Comparison of ENCODE assay signal across 8 cellular contexts in genomic region chr7:116499168-116500070, GRCh38. TPM values are rescaled to one million over a fixed set of nuclear protein-coding genes. Genes with fewer than 3 reads are reported as not detected.
A peak's percentile ranks its signal among the peaks of the same experiment; 100 is the strongest.
DNase-seq lines count a peak whose midpoint lies in the region; ATAC-seq and TF ChIP-seq lines count a peak whose summit lies in the region.

Gene CAV2, plus strand, starts transcription at chr7:116499738. Its CDS starts 44 bp downstream, at chr7:116499782.

- POLR2A ChIA-PET in BJ (lab: Charles Lee), result interaction anchor here (0.6 to 1.2 kb wide), 2 partner anchors 27 to 64 kb away, joined by 3 read pairs; no protein-coding TSS in a partner anchor

- no peaks in the 10 kb centered on the region for H3K27me3 ChIP-seq in BJ (ENCODE audit: control insufficient read depth, insufficient read depth, low read length)
- no peaks in the 10 kb centered on the region for H3K27me3 ChIP-seq in MM.1S (replicated peaks; ENCODE audit: insufficient read depth, low read length)

- CTCF ChIA-PET in BJ (lab: Yijun Ruan, JAX), result interaction anchor here (1.1 to 1.3 kb wide), 4 partner anchors 27 to 61 kb away, joined by 3 to 4 read pairs (median 4); no protein-coding TSS in a partner anchor

- intact Hi-C loops in Right ventricle myocardium superior (cut with DNase I), result loop anchor here (2.0 to 10.0 kb wide), 2 partner anchors 55 to 145 kb away; no protein-coding TSS in a partner anchor

- no peaks in the 10 kb centered on the region for H3K9me2 ChIP-seq in MM.1S (replicated peaks; ENCODE audit: insufficient read depth, low read length)

- no peaks in the 10 kb centered on the region for H3K36me3 Mint-ChIP-seq in activated naive CD8-positive, alpha-beta T cell treated with anti-CD3 and anti-CD28 coated beads for 36 hours
- no peaks in the 10 kb centered on the region for H3K36me3 Mint-ChIP-seq in osteocyte (ENCODE audit: unreplicated experiment)

- no peak for DNase-seq in BJ (ENCODE audit: low read depth)
- DNase-seq in MM.1S, result peak; percentile 62
- DNase-seq in activated naive CD8-positive, alpha-beta T cell treated with anti-CD3 and anti-CD28 coated beads for 36 hours, result peak; percentile 28
- DNase-seq in Right ventricle myocardium superior, result peak; percentile 86
- DNase-seq in osteocyte (ENCODE audit: extremely low spot score, unreplicated experiment), result peak; percentile 87
- no peak for DNase-seq in T-helper 9 cell
- no peak for DNase-seq in NAMALWA (ENCODE audit: low spot score)

- H3K27ac ChIP-seq in MM.1S (ENCODE audit: low read length), result peak within 1 kb of the TSS; percentile 66; the same call in 1 of the 2 replicates

- H3K36me3 ChIP-seq in BJ (ENCODE audit: control insufficient read depth, insufficient read depth, low read length) (no peaks in the 10 kb centered on the region), MM.1S (replicated peaks; ENCODE audit: insufficient read depth, low read length) (no peaks in the 10 kb centered on the region)

- peaks cover 21% of the 10 kb centered on the region for H3K79me2 ChIP-seq in MM.1S (ENCODE audit: low read length)

- H3K4me3 ChIP-seq in BJ (ENCODE audit: low read depth, low read length), result peak within 1 kb of the TSS; percentile 89
- H3K4me3 ChIP-seq in MM.1S (ENCODE audit: low read length), result peak within 1 kb of the TSS; percentile 91

- H3K9ac ChIP-seq in MM.1S (ENCODE audit: low read length), result peak within 1 kb of the TSS; percentile 68

- peaks cover 30% of the 10 kb centered on the region for H3F3A ChIP-seq in MM.1S (ENCODE audit: insufficient read depth, low read length)

- H3K27ac Mint-ChIP-seq in activated naive CD8-positive, alpha-beta T cell treated with anti-CD3 and anti-CD28 coated beads for 36 hours, result no peak within 1 kb of the TSS
- peak within 1 kb of the TSS; percentile 91 for H3K27ac Mint-ChIP-seq in osteocyte (ENCODE audit: unreplicated experiment)

- TF ChIP-seq CTCF in BJ (IDR thresholded peaks at IDR 0.05; ENCODE audit: insufficient read depth, low read depth, low read length), result no peak
- no peak for TF ChIP-seq CTCF in MM.1S (IDR thresholded peaks at IDR 0.05; ENCODE audit: low read length)
- TF ChIP-seq CTCF in osteocyte (IDR thresholded peaks at IDR 0.05), result no peak

- H2AFZ ChIP-seq in MM.1S (ENCODE audit: low read length), result peak within 1 kb of the TSS; percentile 69

- H3K4me1 Mint-ChIP-seq in activated naive CD8-positive, alpha-beta T cell treated with anti-CD3 and anti-CD28 coated beads for 36 hours, result peaks cover 9% of the 10 kb centered on the region
- peaks cover 37% of the 10 kb centered on the region for H3K4me1 Mint-ChIP-seq in osteocyte (ENCODE audit: unreplicated experiment)

- peaks cover 20% of the 10 kb centered on the region for H3K4me1 ChIP-seq in MM.1S (ENCODE audit: low read length)

- ATAC-seq in GM19395 (IDR thresholded peaks at IDR 0.05; ENCODE audit: unreplicated experiment) (peak; percentile 53), Right ventricle myocardium superior (ENCODE audit: poor library complexity) (peak; percentile 92)

- H3K4me3 Mint-ChIP-seq in activated naive CD8-positive, alpha-beta T cell treated with anti-CD3 and anti-CD28 coated beads for 36 hours, result peak within 1 kb of the TSS; percentile 48
- H3K4me3 Mint-ChIP-seq in osteocyte (ENCODE audit: unreplicated experiment), result peak within 1 kb of the TSS; percentile 95

- H4K20me1 ChIP-seq in MM.1S (ENCODE audit: insufficient read depth, low read length), result no peaks in the 10 kb centered on the region

- H3K4me2 ChIP-seq in MM.1S (ENCODE audit: low read depth, low read length), result peak within 1 kb of the TSS; percentile 87

- no peaks in the 10 kb centered on the region for H3K9me3 ChIP-seq in MM.1S (replicated peaks; ENCODE audit: insufficient read depth, low read length)

- peaks cover 4% of the 10 kb centered on the region for H3K9me3 Mint-ChIP-seq in activated naive CD8-positive, alpha-beta T cell treated with anti-CD3 and anti-CD28 coated beads for 36 hours
- H3K9me3 Mint-ChIP-seq in osteocyte (ENCODE audit: unreplicated experiment), result peaks cover 5% of the 10 kb centered on the region

- peaks cover 71% of the 10 kb centered on the region for H3K27me3 Mint-ChIP-seq in activated naive CD8-positive, alpha-beta T cell treated with anti-CD3 and anti-CD28 coated beads for 36 hours
- H3K27me3 Mint-ChIP-seq in osteocyte (ENCODE audit: unreplicated experiment), result no peaks in the 10 kb centered on the region

RNA-seq across cellular contexts. Expression of gene CAV2, which starts in this region (rescaled TPM):
- polyA plus RNA-seq in BJ (2011; rRNA removed), result 245 and 263 TPM in 2 replicates
- polyA minus RNA-seq in BJ (2011; rRNA and poly(A)+ RNA removed), result 116 and 163 TPM in 2 replicates
- not detected for total RNA-seq in activated naive CD8-positive, alpha-beta T cell treated with anti-CD3 and anti-CD28 coated beads for 36 hours
- total RNA-seq in Right ventricle myocardium superior, result 183 TPM
- total RNA-seq in osteocyte, result 81.6 and 86.8 TPM in 2 replicates

Comparison
In these comparisons a context has a peak if more than half of its experiments do, and no peak if none do; other contexts are left out.
1. RNA of gene CAV2 (total RNA-seq): 183 TPM in Right ventricle myocardium superior (single experiment) and 81.6 to 86.8 TPM in osteocyte; not detected in activated naive CD8-positive, alpha-beta T cell treated with anti-CD3 and anti-CD28 coated beads for 36 hours; every median in the first group is over 10 times any median in the second.
2. Peak in DNase-seq in activated naive CD8-positive, alpha-beta T cell treated with anti-CD3 and anti-CD28 coated beads for 36 hours; RNA of the gene not detected or under 1 TPM.
3. DNase-seq: peak in MM.1S (single experiment), Right ventricle myocardium superior (single experiment) and osteocyte (single experiment); none in BJ (single experiment), T-helper 9 cell (single experiment) and NAMALWA (single experiment).